ENCODE assay signal across 8 cellular contexts in the genomic region with DNA sequence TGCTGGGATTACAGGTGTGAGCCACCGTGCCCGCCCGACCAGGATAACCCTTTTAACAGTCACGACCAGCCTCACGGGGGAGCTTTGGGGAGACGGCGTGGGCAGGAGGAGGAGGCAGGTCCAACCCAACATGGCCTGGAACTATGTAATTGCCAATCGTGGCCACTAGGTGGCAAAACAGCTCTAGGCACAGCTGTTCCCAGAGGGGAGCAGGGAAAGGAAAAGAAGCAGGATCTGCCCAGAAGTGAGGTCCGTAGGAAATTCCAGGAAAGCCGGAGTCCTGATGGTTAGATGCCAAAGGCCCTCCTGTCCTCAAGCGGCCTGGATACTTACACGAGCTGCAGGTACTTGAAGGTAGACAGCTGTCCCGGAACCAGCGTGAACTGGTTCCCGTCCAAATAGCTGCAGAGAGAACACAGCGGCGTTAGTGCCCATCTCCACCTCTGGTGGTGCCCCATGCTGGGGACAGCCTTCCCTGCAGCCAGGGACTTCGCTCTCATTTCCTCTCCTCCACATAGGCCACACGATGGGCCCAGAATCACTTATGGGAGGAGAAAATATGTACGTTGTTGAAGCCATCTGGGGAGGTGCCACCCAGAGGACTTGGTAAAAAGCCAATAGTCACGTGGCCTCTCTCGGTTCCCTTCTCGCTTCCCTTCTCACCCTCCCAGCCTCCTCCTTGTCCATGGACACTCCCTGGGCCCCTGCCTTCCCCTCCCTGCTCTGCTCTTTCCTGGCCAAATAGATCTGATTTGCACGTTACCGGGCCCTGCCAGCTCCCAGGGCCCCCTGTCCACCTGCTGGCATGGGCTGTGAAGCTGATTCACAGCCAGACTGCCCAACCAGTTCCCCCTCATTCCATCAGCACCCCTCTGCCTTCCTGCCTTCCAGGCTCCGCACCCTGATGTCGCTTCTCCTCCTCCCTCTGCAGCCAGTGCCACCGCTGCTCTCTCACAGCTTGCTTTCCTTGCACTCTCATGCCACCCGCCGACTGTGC.
A peak's percentile ranks its signal among the peaks of the same experiment; 100 is the strongest.
DNase-seq lines count a peak whose midpoint lies in the region; ATAC-seq and TF ChIP-seq lines count a peak whose summit lies in the region.

No MANE protein-coding gene starts in this region.

- peak; percentile 95 for ATAC-seq in sciatic nerve
- no peak for ATAC-seq in GM18861 (IDR thresholded peaks at IDR 0.05; ENCODE audit: unreplicated experiment)

- intact Hi-C loops in sciatic nerve (cut with DNase I), result no loop called here

- POLR2A ChIA-PET in HEK293T (lab: Yijun Ruan, JAX), result interaction anchor here (1.2 kb wide), 1 partner anchor 13 kb away, joined by 3 read pairs; no protein-coding TSS in a partner anchor

- CTCF ChIA-PET in HEK293T (lab: Yijun Ruan, JAX), result interaction anchor here (0.5 to 3.6 kb wide), 25 partner anchors 9 to 399 kb away, joined by 3 to 31 read pairs (median 3); no protein-coding TSS in a partner anchor

- DNase-seq in Daoy (ENCODE audit: low read depth) (peak; percentile 81), HEK293T (ENCODE audit: extremely low spot score) (peak; percentile 90), NCI-H1436 (lab: John Stamatoyannopoulos, UW) (peak; percentile 75), T-helper 1 cell (peak in 4 of 5 donors; percentile 32 to 61 (median 50)), anterior cingulate cortex (lab: John Stamatoyannopoulos, UW) (peak in 55 of 58 donors; percentile 20 to 85 (median 63)), hippocampal formation (lab: John Stamatoyannopoulos, UW) (peak; percentile 70 to 77), sciatic nerve (ENCODE audit: low spot score) (peak; percentile 90)

TF ChIP-seq in HEK293T, 16 proteins besides CTCF, POLR2A, EP300 and RAD21:
- TF ChIP-seq ZNF384 (IDR thresholded peaks at IDR 0.05) (no peak), FOXK2 (IDR thresholded peaks at IDR 0.05) (no peak), HDGF (IDR thresholded peaks at IDR 0.05; ENCODE audit: borderline replicate concordance) (no peak), SUZ12 (IDR thresholded peaks at IDR 0.05) (no peak), NFRKB (IDR thresholded peaks at IDR 0.05) (no peak), FOXA1 (IDR thresholded peaks at IDR 0.05) (no peak), SP1 (IDR thresholded peaks at IDR 0.05) (no peak), BHLHE40 (IDR thresholded peaks at IDR 0.05; ENCODE audit: borderline replicate concordance) (no peak), LEF1 (IDR thresholded peaks at IDR 0.05; ENCODE audit: borderline replicate concordance) (no peak), L3MBTL2 (conservative IDR thresholded peaks at IDR 0.05) (no peak; the same call in 1 of the 2 replicates), TARDBP (IDR thresholded peaks at IDR 0.05) (no peak), PKNOX1 (IDR thresholded peaks at IDR 0.05) (no peak), CTBP1 (IDR thresholded peaks at IDR 0.05; ENCODE audit: borderline replicate concordance) (no peak), ARNT (IDR thresholded peaks at IDR 0.05) (no peak), ELF4 (IDR thresholded peaks at IDR 0.05) (no peak), FOXM1 (IDR thresholded peaks at IDR 0.05; ENCODE audit: borderline replicate concordance) (no peak)
